In the genomic region with DNA sequence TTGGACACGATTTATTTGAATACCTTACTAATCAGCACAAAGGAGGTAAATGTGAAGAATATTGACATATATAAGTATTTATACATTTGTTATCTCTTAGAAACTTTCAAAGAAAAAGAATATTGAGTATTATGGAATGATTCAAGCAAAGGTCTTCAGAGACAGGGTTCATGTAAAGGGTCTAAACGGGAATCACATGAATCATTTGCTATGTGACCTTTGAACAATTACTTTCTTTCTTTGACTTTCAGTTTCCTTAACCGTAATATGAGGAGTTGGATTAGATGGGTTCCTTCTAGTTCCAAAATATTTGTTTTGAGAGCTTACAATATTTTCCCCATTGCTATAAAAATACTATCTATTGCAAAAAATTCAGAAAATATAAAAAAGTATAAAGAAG, we compare ENCODE assay signal across 13 cellular contexts. TPM values are rescaled to one million over a fixed set of nuclear protein-coding genes. Genes with fewer than 3 reads are reported as not detected.
DNase-seq lines count a peak whose midpoint lies in the region; ATAC-seq, FAIRE-seq and TF ChIP-seq lines count a peak whose summit lies in the region.
"Had no signal": no experiment of that assay in that cellular context is flagged by ENCODE, and none has a peak within 500 bp of the region (broad histone marks: within the 10 kb centered on the region; RNA-seq: fewer than 3 reads in every experiment).

No MANE protein-coding gene starts in this region.

- no peak overlapping the region for H3K4me3 Mint-ChIP-seq in activated T-helper 17 cell treated with anti-CD3 and anti-CD28 coated beads, Interleukin-2, amount 50 U/mL, for 72 hours
- H3K4me3 Mint-ChIP-seq: CD14-positive monocyte, HFFc6 had no signal

- no peak for TF ChIP-seq POLR2A in right lobe of liver (IDR thresholded peaks at IDR 0.05)

- H3K36me3 Mint-ChIP-seq in activated T-helper 17 cell treated with anti-CD3 and anti-CD28 coated beads, Interleukin-2, amount 50 U/mL, for 72 hours (ENCODE audit: low read depth): no peaks in the 10 kb centered on the region
- H3K36me3 Mint-ChIP-seq: CD14-positive monocyte had no signal

- H3K27me3 Mint-ChIP-seq in activated T-helper 17 cell treated with anti-CD3 and anti-CD28 coated beads, Interleukin-2, amount 50 U/mL, for 72 hours: peaks cover 13% of the 10 kb centered on the region

- H3K9me2 ChIP-seq in hepatocyte (replicated peaks; ENCODE audit: insufficient read depth): no peaks in the 10 kb centered on the region

- peak overlapping the region; percentile 0 for H3K27ac ChIP-seq in hepatocyte
- peak overlapping the region in 1 of 3 donors; percentile 10 for H3K27ac ChIP-seq in right lobe of liver
- peak overlapping the region; percentile 95 for H3K27ac ChIP-seq in parathyroid adenoma

- intact Hi-C loops in right lobe of liver (cut with DNase I): no loop called here

- H3K27ac Mint-ChIP-seq in activated T-helper 17 cell treated with anti-CD3 and anti-CD28 coated beads, Interleukin-2, amount 50 U/mL, for 72 hours: no peak overlapping the region
- H3K27ac Mint-ChIP-seq: CD14-positive monocyte, HFFc6 had no signal

- H2AFZ ChIP-seq in hepatocyte (no peak overlapping the region), parathyroid adenoma (no peak overlapping the region)

- DNase-seq in RCC 7860 (ENCODE audit: low spot score) (no peak), hepatocyte (ENCODE audit: low spot score) (no peak), right lobe of liver (no peak), CD1c-positive myeloid dendritic cell (ENCODE audit: extremely low spot score) (no peak), NCI-H446 (lab: John Stamatoyannopoulos, UW) (no peak)
- DNase-seq: DMS53, HCEC 1CT, HFFc6 had no signal

- H3K36me3 ChIP-seq in hepatocyte (replicated peaks; ENCODE audit: insufficient read depth, low read depth) (no peaks in the 10 kb centered on the region), right lobe of liver (no peaks in the 10 kb centered on the region), parathyroid adenoma (ENCODE audit: control insufficient read depth, insufficient read depth, low read length) (no peaks in the 10 kb centered on the region)

- no peaks in the 10 kb centered on the region for H4K20me1 ChIP-seq in hepatocyte (ENCODE audit: insufficient read depth, poor library complexity, severe bottlenecking)

- H3K4me3 ChIP-seq in hepatocyte: no peak overlapping the region
- H3K4me3 ChIP-seq in right lobe of liver: no peak overlapping the region
- no peak overlapping the region for H3K4me3 ChIP-seq in parathyroid adenoma (ENCODE audit: low read depth, low read length)

- H3K4me1 ChIP-seq in hepatocyte (ENCODE audit: insufficient read depth) (peaks cover 16% of the 10 kb centered on the region), right lobe of liver (peaks cover 0 to 31% (median 3%) of the 10 kb centered on the region in 4 donors), parathyroid adenoma (peaks cover 70% of the 10 kb centered on the region)

- TF ChIP-seq CTCF in hepatocyte (IDR thresholded peaks at IDR 0.05; ENCODE audit: poor library complexity) (no peak), right lobe of liver (IDR thresholded peaks at IDR 0.05) (no peak), parathyroid adenoma (IDR thresholded peaks at IDR 0.05) (no peak)

- no peaks in the 10 kb centered on the region for H3K4me1 Mint-ChIP-seq in activated T-helper 17 cell treated with anti-CD3 and anti-CD28 coated beads, Interleukin-2, amount 50 U/mL, for 72 hours
- H3K4me1 Mint-ChIP-seq: CD14-positive monocyte had no signal

- H3K4me2 ChIP-seq in hepatocyte (peak overlapping the region; percentile 14), parathyroid adenoma (ENCODE audit: low read length) (peak overlapping the region; percentile 51)

- no peaks in the 10 kb centered on the region for H3K9me3 Mint-ChIP-seq in activated T-helper 17 cell treated with anti-CD3 and anti-CD28 coated beads, Interleukin-2, amount 50 U/mL, for 72 hours
- H3K9me3 Mint-ChIP-seq: HFFc6 had no signal

- no peak overlapping the region for H3K9ac ChIP-seq in parathyroid adenoma

- H3K9me3 ChIP-seq in hepatocyte (ENCODE audit: low read depth) (no peaks in the 10 kb centered on the region), right lobe of liver (no peaks in the 10 kb centered on the region), parathyroid adenoma (ENCODE audit: control insufficient read depth, low read length) (no peaks in the 10 kb centered on the region)

- WGBS in hepatocyte (ENCODE audit: low lambda C conversion rate, missing lambda C conversion rate): 57% methylated on average over 3 of the region's 3 CpGs
- WGBS in right lobe of liver (ENCODE audit: insufficient coverage, low coverage, low lambda C conversion rate, missing lambda C conversion rate): 22% methylated on average over 3 of the region's 3 CpGs

- peaks cover 23% of the 10 kb centered on the region for H3K79me2 ChIP-seq in hepatocyte
- peaks cover 21% of the 10 kb centered on the region for H3K79me2 ChIP-seq in parathyroid adenoma

- peak; percentile 23 to 51 (median 42) for ATAC-seq in right lobe of liver
- no peak for ATAC-seq in HG02981 (IDR thresholded peaks at IDR 0.05; ENCODE audit: unreplicated experiment)
- no peak for ATAC-seq in activated T-helper 17 cell treated with anti-CD3 and anti-CD28 coated beads, Interleukin-2, amount 50 U/mL, for 72 hours (replicated peaks)

- H3K27me3 ChIP-seq in hepatocyte (no peaks in the 10 kb centered on the region), right lobe of liver (no peaks in the 10 kb centered on the region), parathyroid adenoma (ENCODE audit: control insufficient read depth, insufficient read depth, low read length) (no peaks in the 10 kb centered on the region)

- peak; percentile 35 for FAIRE-seq in RCC 7860 (lab: Jason Lieb, UNC)
- FAIRE-seq: A204.1 had no signal

RNA-seq across cellular contexts. Expression of a gene that starts 14.3 kb away (rescaled TPM):
- total RNA-seq in hepatocyte: 86.9 and 91.4 TPM in 2 replicates
- 74.7 and 81.5 TPM in 2 replicates for polyA plus RNA-seq in hepatocyte
- 10 to 100 TPM; 27.5 to 61.6 (median 45.6) TPM for total RNA-seq in right lobe of liver
- total RNA-seq in activated T-helper 17 cell treated with anti-CD3 and anti-CD28 coated beads, Interleukin-2, amount 50 U/mL, for 72 hours: under 1 TPM; 0.73 to 0.74 TPM
- polyA plus RNA-seq: CD14-positive monocyte had no signal

Comparison
In these comparisons a context has a peak if more than half of its experiments do, and no peak if none do; other contexts are left out.
1. ATAC-seq: peak in right lobe of liver (4 of 4); none in HG02981 (single experiment) and activated T-helper 17 cell treated with anti-CD3 and anti-CD28 coated beads, Interleukin-2, amount 50 U/mL, for 72 hours (single experiment).
2. RNA of a gene that starts 14.3 kb away (total RNA-seq): 86.9 to 91.4 TPM in hepatocyte and 27.5 to 61.6 TPM in right lobe of liver; 0.73 to 0.74 TPM in activated T-helper 17 cell treated with anti-CD3 and anti-CD28 coated beads, Interleukin-2, amount 50 U/mL, for 72 hours; every median in the first group is over 10 times any median in the second.